ENCODE assay signal across 8 cellular contexts in the genomic region with DNA sequence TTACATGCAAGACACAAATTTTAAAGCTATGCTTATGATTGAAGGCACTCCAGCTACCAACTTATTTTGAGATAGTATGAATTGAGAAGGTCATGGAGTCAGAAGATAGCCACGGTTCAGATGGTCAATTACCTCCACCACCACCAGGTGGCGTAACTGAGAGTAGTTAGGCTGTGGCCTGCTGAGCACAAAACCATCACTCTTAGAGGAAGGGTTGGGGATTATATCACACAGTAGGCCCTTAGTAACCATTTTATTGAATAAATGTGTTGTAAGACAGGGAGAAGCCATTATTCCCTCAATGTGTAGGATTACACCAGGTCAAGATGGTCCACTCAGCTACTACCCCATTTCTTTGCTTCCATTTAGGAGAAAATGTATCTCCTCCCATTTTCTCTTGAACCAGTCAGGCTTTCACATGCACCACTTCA. TPM values are rescaled to one million over a fixed set of nuclear protein-coding genes. Genes with fewer than 3 reads are reported as not detected.
DNase-seq lines count a peak whose midpoint lies in the region; ATAC-seq and TF ChIP-seq lines count a peak whose summit lies in the region.

No MANE protein-coding gene starts in this region.

- no peak overlapping the region for H3K4me3 ChIP-seq in epithelial cell of esophagus (ENCODE audit: low read length)

- no peak overlapping the region for H3K4me3 Mint-ChIP-seq in natural killer cell
- no peak overlapping the region for H3K4me3 Mint-ChIP-seq in stimulated activated naive CD8-positive, alpha-beta T cell treated with anti-CD3 and anti-CD28 coated beads, Interleukin-15, amount 100 ng/mL, for 72 hours

- H3K36me3 Mint-ChIP-seq in natural killer cell = peaks cover 6% of the 10 kb centered on the region

- intact Hi-C loops in natural killer cell (cut with micrococcal nuclease) = loop anchor here (1.0 kb wide), 1 partner anchor 400 kb away; no protein-coding TSS in a partner anchor

- no peaks in the 10 kb centered on the region for H3K9me3 Mint-ChIP-seq in natural killer cell
- H3K9me3 Mint-ChIP-seq in stimulated activated naive CD8-positive, alpha-beta T cell treated with anti-CD3 and anti-CD28 coated beads, Interleukin-15, amount 100 ng/mL, for 72 hours = no peaks in the 10 kb centered on the region

- DNase-seq in AG08395 (ENCODE audit: low spot score) (peak; percentile 62), NCI-H748 treated with DMSO at 0.1 percent for 48 hours (lab: John Stamatoyannopoulos, UW) (peak; percentile 35), epithelial cell of esophagus (ENCODE audit: low read depth) (peak; percentile 67), natural killer cell (peak; percentile 62)
- peak; percentile 29 to 57 for DNase-seq in activated CD8-positive, alpha-beta memory T cell treated with anti-CD3 and anti-CD28 coated beads for 1 hour (ENCODE audit: extremely low read depth in 1 of 2, low read depth in 1 of 2)
- peak; percentile 64 to 70 for DNase-seq in stimulated activated naive CD8-positive, alpha-beta T cell treated with anti-CD3 and anti-CD28 coated beads, Interleukin-15, amount 100 ng/mL, for 72 hours

- TF ChIP-seq CTCF in epithelial cell of esophagus (IDR thresholded peaks at IDR 0.05; ENCODE audit: insufficient read depth, low read depth, low read length, missing control alignments) = peak; percentile 90
- peak; percentile 97 for TF ChIP-seq CTCF in natural killer cell (IDR thresholded peaks at IDR 0.05)

- H3K4me1 Mint-ChIP-seq in natural killer cell = no peaks in the 10 kb centered on the region
- no peaks in the 10 kb centered on the region for H3K4me1 Mint-ChIP-seq in stimulated activated naive CD8-positive, alpha-beta T cell treated with anti-CD3 and anti-CD28 coated beads, Interleukin-15, amount 100 ng/mL, for 72 hours

- no peaks in the 10 kb centered on the region for H3K27me3 Mint-ChIP-seq in natural killer cell (ENCODE audit: low read depth in 2 of 2)
- H3K27me3 Mint-ChIP-seq in stimulated activated naive CD8-positive, alpha-beta T cell treated with anti-CD3 and anti-CD28 coated beads, Interleukin-15, amount 100 ng/mL, for 72 hours = no peaks in the 10 kb centered on the region

- H3K27ac Mint-ChIP-seq in natural killer cell = no peak overlapping the region
- no peak overlapping the region for H3K27ac Mint-ChIP-seq in stimulated activated naive CD8-positive, alpha-beta T cell treated with anti-CD3 and anti-CD28 coated beads, Interleukin-15, amount 100 ng/mL, for 72 hours

- peak; percentile 96 for ATAC-seq in GM18511 (IDR thresholded peaks at IDR 0.05; ENCODE audit: unreplicated experiment)
- peak; percentile 92 for ATAC-seq in HG03103 (IDR thresholded peaks at IDR 0.05; ENCODE audit: low read depth, unreplicated experiment)
- peak; percentile 85 to 96 (median 89) for ATAC-seq in natural killer cell
- peak; percentile 89 for ATAC-seq in stimulated activated naive CD8-positive, alpha-beta T cell treated with anti-CD3 and anti-CD28 coated beads, Interleukin-15, amount 100 ng/mL, for 72 hours

RNA-seq across cellular contexts. Expression of a gene that starts 18.8 kb away (rescaled TPM):
- not detected for total RNA-seq in natural killer cell

RNA-seq across cellular contexts. Expression of a gene that starts 45.4 kb away (rescaled TPM):
- 10 to 100 TPM; 10.9 to 14.1 (median 12.5) TPM for total RNA-seq in natural killer cell

RNA-seq across cellular contexts. Expression of a gene that starts 49.0 kb away (rescaled TPM):
- total RNA-seq in natural killer cell = 1 to 10 TPM; 1.5 to 2.2 (median 1.7) TPM

RNA-seq across cellular contexts. Expression of a gene that starts 55.9 kb away (rescaled TPM):
- total RNA-seq in natural killer cell = 10 to 100 TPM; 42.2 to 58.3 (median 56.1) TPM
